ENCODE assay signal across 7 cellular contexts in genomic region chr1:110495926-110496600, GRCh38. TPM values are rescaled to one million over a fixed set of nuclear protein-coding genes. Genes with fewer than 3 reads are reported as not detected.
DNase-seq lines count a peak whose midpoint lies in the region; ATAC-seq, FAIRE-seq and TF ChIP-seq lines count a peak whose summit lies in the region.

No MANE protein-coding gene starts in this region.

- H3K27me3 Mint-ChIP-seq in progenitor cell of endocrine pancreas, result peaks cover 29% of the 10 kb centered on the region

- TF ChIP-seq CTCF in progenitor cell of endocrine pancreas (IDR thresholded peaks at IDR 0.05; ENCODE audit: unreplicated experiment), result peak; percentile 96

- peak; percentile 43 for ATAC-seq in GM18498 (IDR thresholded peaks at IDR 0.05; ENCODE audit: unreplicated experiment)

- no peaks in the 10 kb centered on the region for H3K36me3 Mint-ChIP-seq in progenitor cell of endocrine pancreas (ENCODE audit: insufficient read depth)

- no peaks in the 10 kb centered on the region for H3K4me1 Mint-ChIP-seq in progenitor cell of endocrine pancreas (ENCODE audit: low read depth)

- no peaks in the 10 kb centered on the region for H3K9me3 Mint-ChIP-seq in progenitor cell of endocrine pancreas (ENCODE audit: low read depth)

- peak; percentile 67 for DNase-seq in NCI-H1092 treated with DMSO at 0.1 percent for 48 hours (lab: John Stamatoyannopoulos, UW)
- peak; percentile 67 for DNase-seq in SK-N-DZ (ENCODE audit: low spot score)
- DNase-seq in activated naive CD4-positive, alpha-beta T cell (lab: John Stamatoyannopoulos, UW), result peak; percentile 27 to 63 (median 56)
- DNase-seq in glomerular visceral epithelial cell (ENCODE audit: extremely low spot score), result peak; percentile 74
- peak; percentile 78 for DNase-seq in progenitor cell of endocrine pancreas (ENCODE audit: low spot score, unreplicated experiment)
- peak; percentile 88 for DNase-seq in urothelium cell line (ENCODE audit: low spot score)

- no peak overlapping the region for H3K4me3 Mint-ChIP-seq in progenitor cell of endocrine pancreas (ENCODE audit: low read depth)

- peak overlapping the region; percentile 46 for H3K27ac Mint-ChIP-seq in progenitor cell of endocrine pancreas

- no peak for FAIRE-seq in urothelium cell line (lab: Jason Lieb, UNC)

RNA-seq across cellular contexts. Expression of gene KCNA10, which starts 22.9 kb away (rescaled TPM):
- not detected in 2 replicates for polyA plus RNA-seq in SK-N-DZ (2014; cell fraction: cytosol; rRNA removed)
- polyA plus RNA-seq in SK-N-DZ (2014; cell fraction: nucleus; rRNA removed), result not detected in 2 replicates
- not detected in 2 replicates for total RNA-seq in progenitor cell of endocrine pancreas

RNA-seq across cellular contexts. Expression of gene PROK1, which starts 45.1 kb away (rescaled TPM):
- polyA plus RNA-seq in SK-N-DZ (2014; cell fraction: cytosol; rRNA removed), result not detected in 2 replicates
- not detected in 2 replicates for polyA plus RNA-seq in SK-N-DZ (2014; cell fraction: nucleus; rRNA removed)
- total RNA-seq in progenitor cell of endocrine pancreas, result not detected in 2 replicates

Comparison
In these comparisons a context has a peak if more than half of its experiments do, and no peak if none do; other contexts are left out.
1. Peak in every context shown above with its lines: DNase-seq and ATAC-seq.